8 cellular contexts compared by ENCODE assay signal in genomic region chr10:45373783-45374450, GRCh38. TPM values are rescaled to one million over a fixed set of nuclear protein-coding genes. Genes with fewer than 3 reads are reported as not detected.
A peak's percentile ranks its signal among the peaks of the same experiment; 100 is the strongest.
DNase-seq lines count a peak whose midpoint lies in the region; ATAC-seq, FAIRE-seq and TF ChIP-seq lines count a peak whose summit lies in the region.

TSS of gene ALOX5 (plus strand) at chr10:45374216. CDS start at chr10:45374280, 64 bp downstream.

- H3K27me3 ChIP-seq in parathyroid adenoma (ENCODE audit: control insufficient read depth, insufficient read depth, low read length) = peaks cover 4% of the 10 kb centered on the region

- CTCF ChIA-PET in A549 (lab: Yijun Ruan, JAX) = no interaction called here

- TF ChIP-seq RAD21 in A549 (conservative IDR thresholded peaks at IDR 0.05 in 1 of 2, IDR thresholded peaks at IDR 0.05 in 1 of 2) = no peak

- no peaks in the 10 kb centered on the region for H3K9me3 ChIP-seq in A549
- no peaks in the 10 kb centered on the region for H3K9me3 ChIP-seq in parathyroid adenoma (ENCODE audit: control insufficient read depth, low read length)

- TF ChIP-seq EP300 in A549 (IDR thresholded peaks at IDR 0.05) = no peak

- TF ChIP-seq CTCF in A549 (IDR thresholded peaks at IDR 0.05) = no peak
- no peak for TF ChIP-seq CTCF in parathyroid adenoma (IDR thresholded peaks at IDR 0.05)

- H3K4me1 ChIP-seq in A549 (peaks cover 10% of the 10 kb centered on the region; the same call in 2 of the 3 replicates), parathyroid adenoma (peaks cover 4% of the 10 kb centered on the region)

- 24% methylated on average over 9 of the region's 60 CpGs for WGBS in A549 (ENCODE audit: missing lambda C conversion rate)

- intact Hi-C loops in Right ventricle myocardium superior (cut with DNase I) = no loop called here

- H3K4me3 ChIP-seq in A549 = peak within 1 kb of the TSS; percentile 48
- H3K4me3 ChIP-seq in parathyroid adenoma (ENCODE audit: low read depth, low read length) = peak within 1 kb of the TSS; percentile 22

- FAIRE-seq in A549 (lab: Jason Lieb, UNC) = no peak

- TF ChIP-seq POLR2A in A549 (IDR thresholded peaks at IDR 0.05; ENCODE audit: low read length) = no peak

- no peaks in the 10 kb centered on the region for H3K79me2 ChIP-seq in parathyroid adenoma

- H3K9ac ChIP-seq in parathyroid adenoma = no peak within 1 kb of the TSS

- ATAC-seq in A549 (peak; percentile 60 to 72), GM18520 (IDR thresholded peaks at IDR 0.05; ENCODE audit: unreplicated experiment) (peak; percentile 31), HG02938 (IDR thresholded peaks at IDR 0.05; ENCODE audit: unreplicated experiment) (peak; percentile 37), Right ventricle myocardium superior (ENCODE audit: poor library complexity) (peak; percentile 90)

- peak within 1 kb of the TSS; percentile 85 for H2AFZ ChIP-seq in parathyroid adenoma

- peak within 1 kb of the TSS; percentile 89 for H3K4me2 ChIP-seq in A549
- peak within 1 kb of the TSS; percentile 59 for H3K4me2 ChIP-seq in parathyroid adenoma (ENCODE audit: low read length)

- DNase-seq in A549 (ENCODE audit: low read depth in 1 of 2, low spot score in 1 of 2) = peak in 1 of 2 experiments; percentile 13
- DNase-seq in NCI-H2196 treated with DMSO at 0.1 percent for 48 hours (lab: John Stamatoyannopoulos, UW; ENCODE audit: unreplicated experiment) = peak; percentile 55
- DNase-seq in activated T-helper 1 cell treated with Interleukin-2 at 50 U/mL for 16 hours (ENCODE audit: low read depth) = peak; percentile 17
- peak; percentile 89 for DNase-seq in Right ventricle myocardium superior
- no peak for DNase-seq in GF-D8 (lab: John Stamatoyannopoulos, UW)

- H3K36me3 ChIP-seq in parathyroid adenoma (ENCODE audit: control insufficient read depth, insufficient read depth, low read length) = no peaks in the 10 kb centered on the region

- H3K27ac ChIP-seq in A549 = peak within 1 kb of the TSS in 1 of 2 experiments; percentile 8; a peak in 1 of 6 replicates
- no peak within 1 kb of the TSS for H3K27ac ChIP-seq in parathyroid adenoma

- POLR2A ChIA-PET in A549 (lab: Yijun Ruan, JAX) = no interaction called here

TF ChIP-seq in A549, 52 proteins besides CTCF, POLR2A, EP300 and RAD21:
- TF ChIP-seq HOXB5 (CRISPR knock-in tag; IDR thresholded peaks at IDR 0.05) (no peak), KDM5A (IDR thresholded peaks at IDR 0.05) (no peak), TFCP2L1 (CRISPR knock-in tag; IDR thresholded peaks at IDR 0.05) (no peak), ATOH8 (CRISPR knock-in tag; IDR thresholded peaks at IDR 0.05; ENCODE audit: low read depth) (no peak), SREBF2 (IDR thresholded peaks at IDR 0.05) (no peak), KDM1A (IDR thresholded peaks at IDR 0.05; ENCODE audit: low read depth) (no peak), HMGXB4 (CRISPR knock-in tag; IDR thresholded peaks at IDR 0.05; ENCODE audit: borderline replicate concordance) (no peak), USF2 (IDR thresholded peaks at IDR 0.05) (no peak), RARB (CRISPR knock-in tag; IDR thresholded peaks at IDR 0.05) (no peak), E2F6 (IDR thresholded peaks at IDR 0.05; ENCODE audit: borderline replicate concordance, low read depth) (no peak), CHD2 (IDR thresholded peaks at IDR 0.05; ENCODE audit: low read length, partially characterized antibody) (no peak), RNF2 (IDR thresholded peaks at IDR 0.05; ENCODE audit: borderline replicate concordance, low read depth) (no peak), HOXA7 (CRISPR knock-in tag; IDR thresholded peaks at IDR 0.05) (no peak), BCL3 (IDR thresholded peaks at IDR 0.05) (no peak), GATA3 (IDR thresholded peaks at IDR 0.05; ENCODE audit: borderline replicate concordance) (no peak)
TF ChIP-seq in A549: peak in this region for 0.

RNA-seq across cellular contexts. Expression of gene ALOX5, which starts in this region (rescaled TPM):
- polyA plus RNA-seq in A549 (2011; rRNA removed) (0.18 and 0.25 TPM in 2 replicates), A549 (2017; fragmentation: RNase III; extraction: RNeasy Plus Mini Kit Qiagen cat#74134 plus additional on column Dnase treatment) (0.21 to 0.40 TPM (median 0.26 TPM) in 3 replicates)
- 0.05 TPM in 2 replicates for polyA plus RNA-seq in A549 (2012; cell fraction: cytosol; rRNA removed)
- polyA plus RNA-seq in A549 (2012; cell fraction: nucleus; rRNA removed) = 0.32 and 0.81 TPM in 2 replicates
- polyA minus RNA-seq in A549 (2011; rRNA and poly(A)+ RNA removed) = 0.17 and 2.1 TPM in 2 replicates
- 4.7 TPM for total RNA-seq in Right ventricle myocardium superior

Comparison
In these comparisons a context has a peak if more than half of its experiments do, and no peak if none do; other contexts are left out.
1. ATAC-seq: peak in every context shown above with its lines; median percentile 90 in Right ventricle myocardium superior; 66 in A549; 37 in HG02938; 31 in GM18520.